In genomic region chr5:181261320-181262085, GRCh38 we compare ENCODE assay signal across 8 cellular contexts. TPM values are rescaled to one million over a fixed set of nuclear protein-coding genes. Genes with fewer than 3 reads are reported as not detected.
A peak's percentile ranks its signal among the peaks of the same experiment; 100 is the strongest.
DNase-seq lines count a peak whose midpoint lies in the region; ATAC-seq and TF ChIP-seq lines count a peak whose summit lies in the region.

No MANE protein-coding gene starts in this region.

- peak; percentile 52 for ATAC-seq in PC-3
- ATAC-seq in activated naive CD8-positive, alpha-beta T cell treated with anti-CD3 and anti-CD28 coated beads, Interleukin-2, amount 50 U/mL, for 24 hours, result peak; percentile 62

- POLR2A ChIA-PET in HEK293T (lab: Yijun Ruan, JAX) (interaction anchor here (0.6 to 4.0 kb wide), 12 partner anchors 11 to 739 kb away, joined by 3 to 73 read pairs (median 6); partner anchors contain the start of genes RACK1 and TRIM41), PC-3 (lab: Charles Lee; ENCODE audit: unreplicated experiment) (interaction anchor here (0.6 kb wide), 1 partner anchor 23 kb away, joined by 3 read pairs; no protein-coding TSS in a partner anchor)

- peak overlapping the region; percentile 84 for H3K27ac ChIP-seq in PC-3 (ENCODE audit: low read length)
- peak overlapping the region; percentile 95 to 100 for H3K27ac ChIP-seq in right atrium auricular region

- no peaks in the 10 kb centered on the region for H3K9me3 ChIP-seq in PC-3 (ENCODE audit: low read length)
- no peaks in the 10 kb centered on the region for H3K9me3 ChIP-seq in right atrium auricular region

- H3K4me3 Mint-ChIP-seq in activated naive CD8-positive, alpha-beta T cell treated with anti-CD3 and anti-CD28 coated beads, Interleukin-2, amount 50 U/mL, for 24 hours, result peak overlapping the region; percentile 97

- peak; percentile 76 for DNase-seq in GM10266 (ENCODE audit: extremely low spot score)
- DNase-seq in HEK293T (ENCODE audit: extremely low spot score), result peak; percentile 63
- peak; percentile 54 for DNase-seq in PC-3
- peak; percentile 73 for DNase-seq in activated naive CD8-positive, alpha-beta T cell treated with anti-CD3 and anti-CD28 coated beads, Interleukin-2, amount 50 U/mL, for 24 hours
- peak; percentile 80 for DNase-seq in right atrium auricular region (ENCODE audit: low spot score)
- no peak for DNase-seq in skeletal muscle cell (ENCODE audit: low read depth)
- DNase-seq in NOMO-1 treated with DMSO at 0.1 percent for 48 hours (lab: John Stamatoyannopoulos, UW; ENCODE audit: unreplicated experiment), result no peak
- no peak for DNase-seq in NCI-H446 (lab: John Stamatoyannopoulos, UW)

- H2AFZ ChIP-seq in PC-3 (ENCODE audit: low read length), result peak overlapping the region; percentile 97

- peaks cover 27% of the 10 kb centered on the region for H4K20me1 ChIP-seq in PC-3 (ENCODE audit: low read length)

- H3K4me3 ChIP-seq in PC-3 (ENCODE audit: low read length) (peak overlapping the region; percentile 87), right atrium auricular region (peak overlapping the region; percentile 64 to 94), skeletal muscle cell (ENCODE audit: low read depth, low read length) (peak overlapping the region; percentile 95)

- peak overlapping the region; percentile 100 for H3K9ac ChIP-seq in PC-3 (ENCODE audit: low read length)

- peaks cover 23% of the 10 kb centered on the region for H3K36me3 Mint-ChIP-seq in activated naive CD8-positive, alpha-beta T cell treated with anti-CD3 and anti-CD28 coated beads, Interleukin-2, amount 50 U/mL, for 24 hours (ENCODE audit: low read depth)

- H3K27me3 Mint-ChIP-seq in activated naive CD8-positive, alpha-beta T cell treated with anti-CD3 and anti-CD28 coated beads, Interleukin-2, amount 50 U/mL, for 24 hours, result no peaks in the 10 kb centered on the region

- no peaks in the 10 kb centered on the region; the same call in 1 of the 2 replicates for H3K36me3 ChIP-seq in PC-3 (ENCODE audit: low read depth, low read length)
- H3K36me3 ChIP-seq in right atrium auricular region, result peaks cover 8% of the 10 kb centered on the region

- no peak for TF ChIP-seq CTCF in GM10266 (IDR thresholded peaks at IDR 0.05; ENCODE audit: control insufficient read depth, insufficient read depth, low read depth, missing control alignments)
- TF ChIP-seq CTCF in PC-3 (conservative IDR thresholded peaks at IDR 0.05; ENCODE audit: low read depth, low read length), result no peak
- TF ChIP-seq CTCF in right atrium auricular region (IDR thresholded peaks at IDR 0.05), result peak in 1 of 2 donors; percentile 29

- BruUV-seq in PC-3 (replicated peaks; lab: Mats Ljungman, UMichigan), result no TSS peak

- no peaks in the 10 kb centered on the region for H3K9me2 ChIP-seq in PC-3 (replicated peaks; ENCODE audit: low read length)

- H3K4me1 ChIP-seq in PC-3 (ENCODE audit: insufficient read depth, low read length), result peaks cover 4% of the 10 kb centered on the region; the same call in 1 of the 2 replicates
- peaks cover 0 to 48% of the 10 kb centered on the region in 2 donors for H3K4me1 ChIP-seq in right atrium auricular region

- H3K27ac Mint-ChIP-seq in activated naive CD8-positive, alpha-beta T cell treated with anti-CD3 and anti-CD28 coated beads, Interleukin-2, amount 50 U/mL, for 24 hours, result peak overlapping the region; percentile 97

- intact Hi-C loops in PC-3 (cut with micrococcal nuclease), result loop anchor here (1.0 to 5.0 kb wide), 2 partner anchors 38 to 79 kb away; partner anchors contain the start of gene TRIM41

- CTCF ChIA-PET in HEK293T (lab: Yijun Ruan, JAX), result interaction anchor here (1.4 kb wide), 1 partner anchor 10 kb away, joined by 4 read pairs; no protein-coding TSS in a partner anchor
- CTCF ChIA-PET in PC-3 (lab: Charles Lee), result interaction anchor here (0.6 to 1.1 kb wide), 2 partner anchors 15 to 18 kb away, joined by 3 to 11 read pairs; partner anchors contain the start of gene RACK1

- H3K4me1 Mint-ChIP-seq in activated naive CD8-positive, alpha-beta T cell treated with anti-CD3 and anti-CD28 coated beads, Interleukin-2, amount 50 U/mL, for 24 hours, result peaks cover 34% of the 10 kb centered on the region

- no peaks in the 10 kb centered on the region for H3K9me3 Mint-ChIP-seq in activated naive CD8-positive, alpha-beta T cell treated with anti-CD3 and anti-CD28 coated beads, Interleukin-2, amount 50 U/mL, for 24 hours

- H3K79me2 ChIP-seq in PC-3 (ENCODE audit: low read length), result peaks cover 53% of the 10 kb centered on the region

- no peaks in the 10 kb centered on the region for H3F3A ChIP-seq in PC-3 (ENCODE audit: low read length, unreplicated experiment)

- H3K4me2 ChIP-seq in PC-3 (ENCODE audit: low read length), result peak overlapping the region; percentile 98

- H3K27me3 ChIP-seq in PC-3 (ENCODE audit: low read length) (no peaks in the 10 kb centered on the region), right atrium auricular region (no peaks in the 10 kb centered on the region)

TF ChIP-seq in HEK293T, 16 proteins besides CTCF, POLR2A, EP300 and RAD21:
- peak; percentile 61; the same call in 1 of the 2 replicates for TF ChIP-seq HDGF (IDR thresholded peaks at IDR 0.05; ENCODE audit: borderline replicate concordance)
- no peak for TF ChIP-seq FOXK2 (IDR thresholded peaks at IDR 0.05)
- TF ChIP-seq ARNT (IDR thresholded peaks at IDR 0.05), result no peak
- TF ChIP-seq FOXM1 (IDR thresholded peaks at IDR 0.05; ENCODE audit: borderline replicate concordance), result no peak

RNA-seq across cellular contexts. Expression of gene TRIM52, which starts 0.6 kb away (rescaled TPM):
- 4.4 and 8.9 TPM in 2 replicates for total RNA-seq in PC-3 (2014; rRNA removed)
- 1 to 10 TPM; 4.4 to 9.1 TPM for total RNA-seq in right atrium auricular region

RNA-seq across cellular contexts. Expression of gene RACK1, which starts 17.8 kb away (rescaled TPM):
- total RNA-seq in PC-3 (2014; rRNA removed), result 2,587 and 3,047 TPM in 2 replicates
- 1,000 to 10,000 TPM; 1,155 to 1,413 TPM for total RNA-seq in right atrium auricular region

RNA-seq across cellular contexts. Expression of gene TRIM41, which starts 38.4 kb away (rescaled TPM):
- 18.7 and 26.8 TPM in 2 replicates for total RNA-seq in PC-3 (2014; rRNA removed)
- total RNA-seq in right atrium auricular region, result 10 to 100 TPM; 10.0 to 11.2 TPM

RNA-seq across cellular contexts. Expression of gene TRIM7, which starts 56.5 kb away (rescaled TPM):
- total RNA-seq in PC-3 (2014; rRNA removed) (28.1 and 44.1 TPM in 2 replicates), right atrium auricular region (1 to 10 TPM; 4.1 to 7.7 TPM)

Comparison
In these comparisons a context has a peak if more than half of its experiments do, and no peak if none do; other contexts are left out.
1. DNase-seq: peak in GM10266 (single experiment), HEK293T (single experiment), PC-3 (single experiment), activated naive CD8-positive, alpha-beta T cell treated with anti-CD3 and anti-CD28 coated beads, Interleukin-2, amount 50 U/mL, for 24 hours (single experiment) and right atrium auricular region (single experiment); none in skeletal muscle cell (single experiment), NOMO-1 treated with DMSO at 0.1 percent for 48 hours (single experiment) and NCI-H446 (0 of 2).
2. Peak in every context shown above with its lines, with median percentiles within 50 percentile points of each other: H3K4me3 ChIP-seq.